Comparison of ENCODE assay signal across 11 cellular contexts in the genomic region with DNA sequence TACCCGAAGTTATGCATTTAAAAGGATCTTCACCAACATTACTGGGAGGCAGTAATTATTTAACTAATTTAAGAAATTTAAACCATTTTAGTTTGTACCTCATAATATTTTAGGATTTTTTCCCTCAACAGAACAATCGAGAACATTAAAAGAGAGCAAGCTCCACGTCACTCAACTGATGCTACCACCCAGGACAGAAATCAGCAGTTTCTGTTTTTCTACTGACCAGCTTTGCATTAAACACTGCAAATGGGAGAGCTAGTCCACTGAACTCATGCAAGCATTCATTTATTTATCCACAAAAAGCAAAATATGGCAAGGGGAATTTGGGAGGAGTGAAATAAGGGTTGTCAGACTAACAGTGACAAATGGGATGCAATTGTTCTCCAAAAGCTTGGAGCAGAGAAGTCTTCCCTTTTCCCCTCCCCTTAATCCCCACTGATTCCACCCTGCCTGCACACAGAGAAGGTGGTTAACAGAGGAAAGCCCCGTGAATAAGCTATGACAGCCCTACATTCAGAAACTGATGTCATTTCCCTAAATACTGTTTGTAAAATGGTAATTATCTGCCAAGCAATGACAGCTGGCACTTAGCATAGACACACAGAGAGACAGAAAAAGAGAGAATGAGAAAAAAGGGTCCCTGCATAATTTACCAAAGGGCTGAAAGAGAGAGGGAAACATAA.
DNase-seq lines count a peak whose midpoint lies in the region; ATAC-seq and TF ChIP-seq lines count a peak whose summit lies in the region.
"Had no signal": no experiment of that assay in that cellular context is flagged by ENCODE, and none has a peak within 500 bp of the region (broad histone marks: within the 10 kb centered on the region; RNA-seq: fewer than 3 reads in every experiment).

No MANE protein-coding gene starts in this region.

- H3K27me3 Mint-ChIP-seq in type B pancreatic cell: no peaks in the 10 kb centered on the region
- H3K27me3 Mint-ChIP-seq: naive thymus-derived CD4-positive, alpha-beta T cell had no signal

- H3K36me3 Mint-ChIP-seq in type B pancreatic cell: no peaks in the 10 kb centered on the region
- H3K36me3 Mint-ChIP-seq: naive thymus-derived CD4-positive, alpha-beta T cell had no signal

- no peak for TF ChIP-seq CTCF in type B pancreatic cell (conservative IDR thresholded peaks at IDR 0.05)

- no peaks in the 10 kb centered on the region for H3K9me3 Mint-ChIP-seq in type B pancreatic cell

- no peak overlapping the region for H3K27ac Mint-ChIP-seq in type B pancreatic cell
- H3K27ac Mint-ChIP-seq: naive thymus-derived CD4-positive, alpha-beta T cell had no signal

- H3K4me3 Mint-ChIP-seq in type B pancreatic cell: no peak overlapping the region
- H3K4me3 Mint-ChIP-seq: naive thymus-derived CD4-positive, alpha-beta T cell had no signal

- H3K4me1 Mint-ChIP-seq in type B pancreatic cell (ENCODE audit: unreplicated experiment): peaks cover 8% of the 10 kb centered on the region
- H3K4me1 Mint-ChIP-seq: naive thymus-derived CD4-positive, alpha-beta T cell had no signal

- DNase-seq in SHP77 (lab: John Stamatoyannopoulos, UW): peak; percentile 8 to 46
- DNase-seq in activated CD4-positive, CD25-positive, alpha-beta regulatory T cell (lab: John Stamatoyannopoulos, UW): no peak
- DNase-seq in type B pancreatic cell (ENCODE audit: extremely low spot score, unreplicated experiment): no peak
- no peak for DNase-seq in NCI-H187 (lab: John Stamatoyannopoulos, UW)
- no peak for DNase-seq in activated gamma-delta T cell (lab: John Stamatoyannopoulos, UW)
- DNase-seq: brain microvascular endothelial cell; Caco-2; naive thymus-derived CD4-positive, alpha-beta T cell had no signal

- ATAC-seq in GM18868 (IDR thresholded peaks at IDR 0.05; ENCODE audit: unreplicated experiment): peak; percentile 92
- peak; percentile 75 for ATAC-seq in GM21723 (IDR thresholded peaks at IDR 0.05; ENCODE audit: unreplicated experiment)
- peak; percentile 82 for ATAC-seq in HG03442 (IDR thresholded peaks at IDR 0.05; ENCODE audit: unreplicated experiment)
- ATAC-seq: naive thymus-derived CD4-positive, alpha-beta T cell had no signal

Comparison
In these comparisons a context has a peak if more than half of its experiments do, and no peak if none do; other contexts are left out.
1. DNase-seq: peak in SHP77 (2 of 2); none in activated CD4-positive, CD25-positive, alpha-beta regulatory T cell (0 of 4), type B pancreatic cell (single experiment), NCI-H187 (0 of 2) and activated gamma-delta T cell (single experiment).
2. Peak in every context shown above with its lines, with median percentiles within 50 percentile points of each other: ATAC-seq.